In the genomic region with DNA sequence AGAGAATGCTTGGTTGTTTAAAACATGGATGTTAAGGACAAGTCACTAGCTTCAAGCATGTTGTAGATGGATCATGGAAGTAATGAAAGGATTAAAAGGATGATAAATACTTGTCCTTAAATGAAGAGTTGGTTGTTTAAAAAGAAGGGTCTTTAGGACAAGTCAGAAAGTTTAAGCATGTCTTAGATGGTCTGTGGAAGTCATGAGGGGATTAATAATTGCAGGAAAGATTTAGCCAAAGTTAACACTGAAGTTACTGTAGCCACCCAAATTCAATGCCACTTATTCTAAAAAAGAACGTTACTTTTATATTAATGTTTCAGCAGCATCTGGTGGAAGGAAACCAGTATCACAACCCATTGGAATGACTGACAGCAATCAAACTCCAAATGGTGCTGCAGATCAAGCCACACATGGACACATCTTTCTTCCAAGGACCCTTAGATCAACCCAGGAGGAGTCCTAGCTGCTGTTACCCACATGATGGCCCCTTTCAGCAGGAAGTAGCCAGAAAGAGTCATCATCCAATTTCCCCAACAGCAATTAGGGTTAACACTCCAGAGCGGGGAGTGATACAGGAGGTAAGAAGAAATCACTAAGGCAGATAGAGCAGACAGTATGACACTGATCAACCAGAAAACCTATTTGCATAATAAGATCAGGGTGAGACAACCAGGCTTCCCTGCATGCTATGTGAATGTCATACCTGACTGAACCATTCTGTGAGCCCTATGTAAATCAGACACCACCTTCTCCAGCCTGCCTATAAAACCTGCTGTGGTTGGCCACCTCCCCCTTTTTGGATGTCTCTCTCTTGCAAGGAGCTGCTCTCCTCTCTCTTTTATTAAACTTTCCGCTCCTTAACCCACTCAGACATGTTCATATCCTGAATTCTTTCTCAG, we compare ENCODE assay signal across 1 cellular context.
TF ChIP-seq lines count a peak whose summit lies in the region.

No MANE protein-coding gene starts in this region.

TF ChIP-seq in K562, 482 proteins besides CTCF, POLR2A, EP300 and RAD21 (continued from another document and continues in another):
- TF ChIP-seq, protein P1, sequence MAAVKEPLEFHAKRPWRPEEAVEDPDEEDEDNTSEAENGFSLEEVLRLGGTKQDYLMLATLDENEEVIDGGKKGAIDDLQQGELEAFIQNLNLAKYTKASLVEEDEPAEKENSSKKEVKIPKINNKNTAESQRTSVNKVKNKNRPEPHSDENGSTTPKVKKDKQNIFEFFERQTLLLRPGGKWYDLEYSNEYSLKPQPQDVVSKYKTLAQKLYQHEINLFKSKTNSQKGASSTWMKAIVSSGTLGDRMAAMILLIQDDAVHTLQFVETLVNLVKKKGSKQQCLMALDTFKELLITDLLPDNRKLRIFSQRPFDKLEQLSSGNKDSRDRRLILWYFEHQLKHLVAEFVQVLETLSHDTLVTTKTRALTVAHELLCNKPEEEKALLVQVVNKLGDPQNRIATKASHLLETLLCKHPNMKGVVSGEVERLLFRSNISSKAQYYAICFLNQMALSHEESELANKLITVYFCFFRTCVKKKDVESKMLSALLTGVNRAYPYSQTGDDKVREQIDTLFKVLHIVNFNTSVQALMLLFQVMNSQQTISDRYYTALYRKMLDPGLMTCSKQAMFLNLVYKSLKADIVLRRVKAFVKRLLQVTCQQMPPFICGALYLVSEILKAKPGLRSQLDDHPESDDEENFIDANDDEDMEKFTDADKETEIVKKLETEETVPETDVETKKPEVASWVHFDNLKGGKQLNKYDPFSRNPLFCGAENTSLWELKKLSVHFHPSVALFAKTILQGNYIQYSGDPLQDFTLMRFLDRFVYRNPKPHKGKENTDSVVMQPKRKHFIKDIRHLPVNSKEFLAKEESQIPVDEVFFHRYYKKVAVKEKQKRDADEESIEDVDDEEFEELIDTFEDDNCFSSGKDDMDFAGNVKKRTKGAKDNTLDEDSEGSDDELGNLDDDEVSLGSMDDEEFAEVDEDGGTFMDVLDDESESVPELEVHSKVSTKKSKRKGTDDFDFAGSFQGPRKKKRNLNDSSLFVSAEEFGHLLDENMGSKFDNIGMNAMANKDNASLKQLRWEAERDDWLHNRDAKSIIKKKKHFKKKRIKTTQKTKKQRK (IDR thresholded peaks at IDR 0.05; ENCODE audit: borderline replicate concordance, low read depth, low read length): no peak
- TF ChIP-seq RERE (CRISPR knock-in tag; IDR thresholded peaks at IDR 0.05; ENCODE audit: borderline replicate concordance): no peak
- no peak for TF ChIP-seq SMARCA4 (IDR thresholded peaks at IDR 0.05)
- no peak for TF ChIP-seq NFRKB (IDR thresholded peaks at IDR 0.05; ENCODE audit: low read depth)
- 0 out of 2 replicates have a peak, but pooled peaks have one; percentile 57 for TF ChIP-seq IRF2 (CRISPR knock-in tag; IDR thresholded peaks at IDR 0.05)
- TF ChIP-seq SAP30 (IDR thresholded peaks at IDR 0.05; ENCODE audit: borderline replicate concordance, insufficient read depth, low read depth, low read length, poor library complexity, severe bottlenecking): no peak
- TF ChIP-seq CGGBP1 (CRISPR knock-in tag; IDR thresholded peaks at IDR 0.05): no peak
- TF ChIP-seq ZC3H4 (CRISPR knock-in tag; IDR thresholded peaks at IDR 0.05; ENCODE audit: borderline replicate concordance): no peak
- no peak for TF ChIP-seq TEAD4 (IDR thresholded peaks at IDR 0.05; ENCODE audit: low read length)
- no peak for TF ChIP-seq TEAD4 (CRISPR knock-in tag; IDR thresholded peaks at IDR 0.05; ENCODE audit: borderline replicate concordance)
- no peak for TF ChIP-seq ZBTB5 (IDR thresholded peaks at IDR 0.05)
- TF ChIP-seq RFX5 (IDR thresholded peaks at IDR 0.05; ENCODE audit: low read depth, low read length): no peak
- TF ChIP-seq IRF1 (CRISPR knock-in tag; IDR thresholded peaks at IDR 0.05; ENCODE audit: borderline replicate concordance): no peak; the same call in 1 of the 2 replicates
- no peak for TF ChIP-seq CEBPB (tag; IDR thresholded peaks at IDR 0.05)
- no peak for TF ChIP-seq RBM25 (IDR thresholded peaks at IDR 0.05; ENCODE audit: low read depth, low read length, severe bottlenecking)
- TF ChIP-seq MYBL2 (IDR thresholded peaks at IDR 0.05; ENCODE audit: low read depth): no peak
- no peak for TF ChIP-seq MYBL2 (CRISPR knock-in tag; IDR thresholded peaks at IDR 0.05; ENCODE audit: borderline replicate concordance)
- no peak for TF ChIP-seq ZSCAN29 (IDR thresholded peaks at IDR 0.05)
- TF ChIP-seq, protein P2, sequence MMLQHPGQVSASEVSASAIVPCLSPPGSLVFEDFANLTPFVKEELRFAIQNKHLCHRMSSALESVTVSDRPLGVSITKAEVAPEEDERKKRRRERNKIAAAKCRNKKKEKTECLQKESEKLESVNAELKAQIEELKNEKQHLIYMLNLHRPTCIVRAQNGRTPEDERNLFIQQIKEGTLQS (IDR thresholded peaks at IDR 0.05): no peak
- TF ChIP-seq, protein P2 (CRISPR knock-in tag; conservative IDR thresholded peaks at IDR 0.05): no peak
- no peak for TF ChIP-seq ID3 (CRISPR knock-in tag; IDR thresholded peaks at IDR 0.05)
- no peak for TF ChIP-seq ID3 (tag; IDR thresholded peaks at IDR 0.05)
- TF ChIP-seq RUNX1 (IDR thresholded peaks at IDR 0.05; ENCODE audit: low read depth): no peak
- no peak for TF ChIP-seq MEIS2 (IDR thresholded peaks at IDR 0.05; ENCODE audit: partially characterized antibody)
- peak; percentile 22; the same call in 1 of the 2 replicates for TF ChIP-seq TAF7 (tag; IDR thresholded peaks at IDR 0.05)
- 0 out of 2 replicates have a peak, but pooled peaks have one; percentile 34 for TF ChIP-seq XRCC5 (IDR thresholded peaks at IDR 0.05; ENCODE audit: low read depth, low read length)
- TF ChIP-seq DLX4 (CRISPR knock-in tag; IDR thresholded peaks at IDR 0.05): no peak
- TF ChIP-seq PRMT5 (CRISPR knock-in tag; IDR thresholded peaks at IDR 0.05): 0 out of 2 replicates have a peak, but pooled peaks have one; percentile 23
- TF ChIP-seq BMI1 (IDR thresholded peaks at IDR 0.05; ENCODE audit: low read length): no peak
- TF ChIP-seq, protein P3, sequence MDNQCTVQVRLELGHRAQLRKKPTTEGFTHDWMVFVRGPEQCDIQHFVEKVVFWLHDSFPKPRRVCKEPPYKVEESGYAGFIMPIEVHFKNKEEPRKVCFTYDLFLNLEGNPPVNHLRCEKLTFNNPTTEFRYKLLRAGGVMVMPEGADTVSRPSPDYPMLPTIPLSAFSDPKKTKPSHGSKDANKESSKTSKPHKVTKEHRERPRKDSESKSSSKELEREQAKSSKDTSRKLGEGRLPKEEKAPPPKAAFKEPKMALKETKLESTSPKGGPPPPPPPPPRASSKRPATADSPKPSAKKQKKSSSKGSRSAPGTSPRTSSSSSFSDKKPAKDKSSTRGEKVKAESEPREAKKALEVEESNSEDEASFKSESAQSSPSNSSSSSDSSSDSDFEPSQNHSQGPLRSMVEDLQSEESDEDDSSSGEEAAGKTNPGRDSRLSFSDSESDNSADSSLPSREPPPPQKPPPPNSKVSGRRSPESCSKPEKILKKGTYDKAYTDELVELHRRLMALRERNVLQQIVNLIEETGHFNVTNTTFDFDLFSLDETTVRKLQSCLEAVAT (IDR thresholded peaks at IDR 0.05): no peak
- TF ChIP-seq PCBP2 (IDR thresholded peaks at IDR 0.05; ENCODE audit: low read depth, low read length, poor library complexity, severe bottlenecking): no peak
- no peak for TF ChIP-seq ZBED1 (IDR thresholded peaks at IDR 0.05)
- no peak for TF ChIP-seq CLOCK (CRISPR knock-in tag; IDR thresholded peaks at IDR 0.05; ENCODE audit: borderline replicate concordance)
